8 cellular contexts compared by ENCODE assay signal in genomic region chr20:34557936-34558319, GRCh38. TPM values are rescaled to one million over a fixed set of nuclear protein-coding genes. Genes with fewer than 3 reads are reported as not detected.
DNase-seq lines count a peak whose midpoint lies in the region; ATAC-seq and TF ChIP-seq lines count a peak whose summit lies in the region.

No MANE protein-coding gene starts in this region.

- peak overlapping the region; percentile 97 to 98 for H3K27ac Mint-ChIP-seq in effector memory CD8-positive, alpha-beta T cell

- H3K79me1 ChIP-seq in neuronal stem cell (ENCODE audit: low read depth, low read length) = peaks cover 2% of the 10 kb centered on the region

- peak overlapping the region in 1 of 2 donors; percentile 82 for H3K4me3 ChIP-seq in neuronal stem cell (ENCODE audit: low read length in 2 of 2)

- no peak overlapping the region for H3K23ac ChIP-seq in neuronal stem cell (ENCODE audit: low read depth, low read length, poor library complexity)

- no peak overlapping the region for H3K18ac ChIP-seq in neuronal stem cell (ENCODE audit: low read length)

- ATAC-seq in effector memory CD8-positive, alpha-beta T cell (replicated peaks) = no peak
- ATAC-seq in HG02588 (IDR thresholded peaks at IDR 0.05; ENCODE audit: unreplicated experiment) (no peak), omental fat pad (ENCODE audit: low FRiP score) (no peak)

- H2BK15ac ChIP-seq in neuronal stem cell (ENCODE audit: low read length) = no peak overlapping the region

- no peak overlapping the region for H3K9ac ChIP-seq in neuronal stem cell (ENCODE audit: low read depth, low read length, poor library complexity)

- no peak overlapping the region for H2BK120ac ChIP-seq in neuronal stem cell (ENCODE audit: low read depth, low read length)

- H3K9me3 ChIP-seq in neuronal stem cell (replicated peaks in 1 of 2; ENCODE audit: control insufficient read depth in 2 of 2, insufficient read depth in 1 of 2, low read depth in 1 of 2, low read length in 2 of 2) = peaks cover 0 to 2% of the 10 kb centered on the region in 2 donors

- H3K9me3 Mint-ChIP-seq in effector memory CD8-positive, alpha-beta T cell = no peaks in the 10 kb centered on the region

- H3K4me3 Mint-ChIP-seq in effector memory CD8-positive, alpha-beta T cell = peak overlapping the region; percentile 87 to 90

- no peak overlapping the region for H4K91ac ChIP-seq in neuronal stem cell (ENCODE audit: low read depth, low read length, poor library complexity)

- no peak overlapping the region for H2AFZ ChIP-seq in neuronal stem cell (ENCODE audit: low read length)

- TF ChIP-seq CTCF in omental fat pad (IDR thresholded peaks at IDR 0.05) = no peak

- H3K4me1 ChIP-seq in neuronal stem cell (ENCODE audit: control insufficient read depth in 2 of 2, insufficient read depth in 1 of 2, low read depth in 1 of 2, low read length in 2 of 2) = peaks cover 0 to 2% of the 10 kb centered on the region in 2 donors

- H3K27me3 ChIP-seq in neuronal stem cell (ENCODE audit: control insufficient read depth in 3 of 3, insufficient read depth in 3 of 3, low read depth in 1 of 3, low read length in 3 of 3) = no peaks in the 10 kb centered on the region

- H2AK5ac ChIP-seq in neuronal stem cell (ENCODE audit: low read depth, low read length) = no peak overlapping the region

- no peak overlapping the region for H3K4ac ChIP-seq in neuronal stem cell (ENCODE audit: low read length)

- H3K14ac ChIP-seq in neuronal stem cell (ENCODE audit: low read length) = no peak overlapping the region

- H3K36me3 Mint-ChIP-seq in effector memory CD8-positive, alpha-beta T cell (ENCODE audit: insufficient read depth) = peaks cover 24% of the 10 kb centered on the region

- H3K4me2 ChIP-seq in neuronal stem cell (ENCODE audit: insufficient read depth, low read length, poor library complexity, severe bottlenecking) = peak overlapping the region; percentile 68

- H2BK12ac ChIP-seq in neuronal stem cell (ENCODE audit: low read length) = no peak overlapping the region

- no peak overlapping the region for H2BK5ac ChIP-seq in neuronal stem cell (ENCODE audit: low read length)

- H3K27me3 Mint-ChIP-seq in effector memory CD8-positive, alpha-beta T cell = no peaks in the 10 kb centered on the region

- DNase-seq in CD1c-positive myeloid dendritic cell (ENCODE audit: extremely low spot score) (peak; percentile 10), NCI-H2227 (lab: John Stamatoyannopoulos, UW; ENCODE audit: unreplicated experiment) (peak; percentile 67), neuronal stem cell (ENCODE audit: low spot score) (no peak), omental fat pad (ENCODE audit: low spot score) (no peak), SW 1271 (lab: John Stamatoyannopoulos, UW) (no peak)
- DNase-seq in effector memory CD8-positive, alpha-beta T cell = no peak
- no peak for DNase-seq in activated CD8-positive, alpha-beta memory T cell treated with anti-CD3 and anti-CD28 coated beads, Interleukin-2, amount 50 U/mL, for 48 hours

- no CpG with 5 or more reads among the region's 11 CpGs for WGBS in neuronal stem cell (ENCODE audit: extremely low coverage in 2 of 2, insufficient read length in 2 of 2, insufficient replicate concordance in 1 of 2), 2 donors

- H3K4me1 Mint-ChIP-seq in effector memory CD8-positive, alpha-beta T cell (ENCODE audit: low read depth in 2 of 2) = peaks cover 8 to 11% of the 10 kb centered on the region in 2 donors

- H3K27ac ChIP-seq in neuronal stem cell (replicated peaks; ENCODE audit: low read length) = no peak overlapping the region

- H4K8ac ChIP-seq in neuronal stem cell (ENCODE audit: low read depth, low read length) = no peak overlapping the region

- H3K36me3 ChIP-seq in neuronal stem cell (replicated peaks in 1 of 2; ENCODE audit: control insufficient read depth in 2 of 2, insufficient read depth in 2 of 2, low read length in 2 of 2) = peaks cover 1 to 30% of the 10 kb centered on the region in 2 donors

RNA-seq across cellular contexts. Expression of gene MAP1LC3A, which starts 0.6 kb away (rescaled TPM):
- polyA plus RNA-seq in neuronal stem cell (2013, experiment 1 of 2) = 10.4 TPM
- 10.7 TPM for polyA plus RNA-seq in neuronal stem cell (2013, experiment 2 of 2)
- total RNA-seq in omental fat pad = 10 to 100 TPM; 50.1 to 76.1 (median 55.9) TPM

RNA-seq across cellular contexts. Expression of gene DYNLRB1, which starts 41.7 kb away (rescaled TPM):
- polyA plus RNA-seq in neuronal stem cell (2013, experiment 1 of 2) = 334 TPM
- polyA plus RNA-seq in neuronal stem cell (2013, experiment 2 of 2) = 321 TPM
- total RNA-seq in omental fat pad = 100 to 1,000 TPM in 2 of 4 donors, 10 to 100 TPM in 2; 83.0 to 121 (median 108) TPM

Comparison
In these comparisons a context has a peak if more than half of its experiments do, and no peak if none do; other contexts are left out.
1. DNase-seq: peak in CD1c-positive myeloid dendritic cell (single experiment) and NCI-H2227 (single experiment); none in effector memory CD8-positive, alpha-beta T cell (0 of 3), neuronal stem cell (single experiment), activated CD8-positive, alpha-beta memory T cell treated with anti-CD3 and anti-CD28 coated beads, Interleukin-2, amount 50 U/mL, for 48 hours (single experiment), omental fat pad (single experiment) and SW 1271 (0 of 2).